ENCODE assay signal across 11 cellular contexts in genomic region chr7:38413784-38414183, GRCh38.
DNase-seq lines count a peak whose midpoint lies in the region; ATAC-seq and TF ChIP-seq lines count a peak whose summit lies in the region.
"Had no signal": no experiment of that assay in that cellular context is flagged by ENCODE, and none has a peak within 500 bp of the region (broad histone marks: within the 10 kb centered on the region; RNA-seq: fewer than 3 reads in every experiment).

No MANE protein-coding gene starts in this region.

- H3K4me1 ChIP-seq in gastroesophageal sphincter = no peaks in the 10 kb centered on the region
- no peaks in the 10 kb centered on the region for H3K4me1 ChIP-seq in aorta (ENCODE audit: control insufficient read depth in 1 of 2, insufficient read depth in 2 of 2, low read length in 2 of 2)

- no peaks in the 10 kb centered on the region for H3K36me3 ChIP-seq in gastroesophageal sphincter
- peaks cover 0 to 2% of the 10 kb centered on the region in 2 donors for H3K36me3 ChIP-seq in aorta (ENCODE audit: control insufficient read depth in 1 of 2, insufficient read depth in 2 of 2, low read length in 1 of 2)
- H3K36me3 ChIP-seq in MG63 = no peaks in the 10 kb centered on the region
- H3K36me3 ChIP-seq in brain microvascular endothelial cell (replicated peaks) = no peaks in the 10 kb centered on the region

- H3K27ac ChIP-seq in gastroesophageal sphincter (no peak overlapping the region), aorta (ENCODE audit: low read depth in 1 of 2, low read length in 2 of 2) (no peak overlapping the region), brain microvascular endothelial cell (no peak overlapping the region)
- H3K27ac ChIP-seq: SK-N-MC had no signal

- no peaks in the 10 kb centered on the region for H3K27me3 ChIP-seq in gastroesophageal sphincter
- H3K27me3 ChIP-seq in aorta (ENCODE audit: control insufficient read depth in 1 of 2, insufficient read depth in 2 of 2, low read length in 1 of 2) = no peaks in the 10 kb centered on the region
- no peaks in the 10 kb centered on the region; the same call in 1 of the 2 replicates for H3K27me3 ChIP-seq in MG63
- no peaks in the 10 kb centered on the region for H3K27me3 ChIP-seq in brain microvascular endothelial cell (replicated peaks)

- H3K27ac Mint-ChIP-seq in activated naive CD8-positive, alpha-beta T cell treated with anti-CD3 and anti-CD28 coated beads, Interleukin-2, amount 50 U/mL, for 24 hours = no peak overlapping the region
- H3K27ac Mint-ChIP-seq: activated CD4-positive, alpha-beta memory T cell treated with anti-CD3 and anti-CD28 coated beads for 36 hours had no signal

- no peaks in the 10 kb centered on the region for H3K27me3 Mint-ChIP-seq in activated naive CD8-positive, alpha-beta T cell treated with anti-CD3 and anti-CD28 coated beads, Interleukin-2, amount 50 U/mL, for 24 hours

- no peak overlapping the region for H3K4me3 ChIP-seq in gastroesophageal sphincter
- H3K4me3 ChIP-seq in aorta (ENCODE audit: low read length in 2 of 2) = no peak overlapping the region
- H3K4me3 ChIP-seq in MG63 = no peak overlapping the region
- no peak overlapping the region for H3K4me3 ChIP-seq in brain microvascular endothelial cell (ENCODE audit: low read depth, low read length)
- H3K4me3 ChIP-seq: SK-N-MC had no signal

- TF ChIP-seq POLR2A in gastroesophageal sphincter (IDR thresholded peaks at IDR 0.05) = no peak

- H3K9me3 Mint-ChIP-seq in activated naive CD8-positive, alpha-beta T cell treated with anti-CD3 and anti-CD28 coated beads, Interleukin-2, amount 50 U/mL, for 24 hours = no peaks in the 10 kb centered on the region
- H3K9me3 Mint-ChIP-seq: activated CD4-positive, alpha-beta memory T cell treated with anti-CD3 and anti-CD28 coated beads for 36 hours had no signal

- H3K4me3 Mint-ChIP-seq in activated naive CD8-positive, alpha-beta T cell treated with anti-CD3 and anti-CD28 coated beads, Interleukin-2, amount 50 U/mL, for 24 hours = no peak overlapping the region
- H3K4me3 Mint-ChIP-seq: activated CD4-positive, alpha-beta memory T cell treated with anti-CD3 and anti-CD28 coated beads for 36 hours had no signal

- peak; percentile 86 for ATAC-seq in GM18858 (IDR thresholded peaks at IDR 0.05; ENCODE audit: unreplicated experiment)
- peak; percentile 86 for ATAC-seq in GM21515 (IDR thresholded peaks at IDR 0.05; ENCODE audit: unreplicated experiment)
- ATAC-seq in HG03565 (IDR thresholded peaks at IDR 0.05; ENCODE audit: unreplicated experiment) = peak; percentile 88
- ATAC-seq in activated naive CD8-positive, alpha-beta T cell treated with anti-CD3 and anti-CD28 coated beads, Interleukin-2, amount 50 U/mL, for 24 hours = peak; percentile 90
- no peak for ATAC-seq in gastroesophageal sphincter
- ATAC-seq in aorta (ENCODE audit: low FRiP score) = no peak

- TF ChIP-seq EP300 in gastroesophageal sphincter (IDR thresholded peaks at IDR 0.05) = no peak

- TF ChIP-seq CTCF in gastroesophageal sphincter (IDR thresholded peaks at IDR 0.05) (no peak), brain microvascular endothelial cell (IDR thresholded peaks at IDR 0.05; ENCODE audit: low read depth, low read length, missing control alignments) (no peak)

- H3K9me3 ChIP-seq in gastroesophageal sphincter = no peaks in the 10 kb centered on the region
- H3K9me3 ChIP-seq in aorta (ENCODE audit: control insufficient read depth, low read length) = no peaks in the 10 kb centered on the region
- no peaks in the 10 kb centered on the region for H3K9me3 ChIP-seq in MG63

- in situ Hi-C loops in brain microvascular endothelial cell (cut with HindIII; ENCODE audit: low pct_ligation_motif_present, low sequenced_read_pairs) = no loop called here

- DNase-seq in activated naive CD8-positive, alpha-beta T cell treated with anti-CD3 and anti-CD28 coated beads, Interleukin-2, amount 50 U/mL, for 24 hours = no peak
- DNase-seq in aorta (no peak), MG63 (no peak), brain microvascular endothelial cell (no peak)
- DNase-seq: activated CD4-positive, alpha-beta memory T cell treated with anti-CD3 and anti-CD28 coated beads for 36 hours; NCI-H510A had no signal

- no peaks in the 10 kb centered on the region for H3K36me3 Mint-ChIP-seq in activated naive CD8-positive, alpha-beta T cell treated with anti-CD3 and anti-CD28 coated beads, Interleukin-2, amount 50 U/mL, for 24 hours (ENCODE audit: low read depth)
- H3K36me3 Mint-ChIP-seq: activated CD4-positive, alpha-beta memory T cell treated with anti-CD3 and anti-CD28 coated beads for 36 hours had no signal

- peaks cover 26% of the 10 kb centered on the region for H3K4me1 Mint-ChIP-seq in activated naive CD8-positive, alpha-beta T cell treated with anti-CD3 and anti-CD28 coated beads, Interleukin-2, amount 50 U/mL, for 24 hours

- intact Hi-C loops in aorta (cut with DNase I) = no loop called here

- 94% methylated on average over 2 of the region's 3 CpGs; no CpG with 5 or more reads in 1 of the 2 donors for WGBS in gastroesophageal sphincter (ENCODE audit: low coverage in 1 of 2), 2 donors
- WGBS in aorta, 2 donors = 90 to 94% methylated on average over 3 of the region's 3 CpGs

Comparison
In these comparisons a context has a peak if more than half of its experiments do, and no peak if none do; other contexts are left out.
1. ATAC-seq: peak in GM18858 (single experiment), GM21515 (single experiment), HG03565 (single experiment) and activated naive CD8-positive, alpha-beta T cell treated with anti-CD3 and anti-CD28 coated beads, Interleukin-2, amount 50 U/mL, for 24 hours (single experiment); none in gastroesophageal sphincter (single experiment) and aorta (single experiment).